23 cellular contexts compared by ENCODE assay signal in genomic region chr21:34109075-34109474, GRCh38.
"Had no signal": no experiment of that assay in that cellular context is flagged by ENCODE, and none has a peak within 500 bp of the region (broad histone marks: within the 10 kb centered on the region; RNA-seq: fewer than 3 reads in every experiment).

No MANE protein-coding gene starts in this region.

- ATAC-seq: gastrocnemius medialis; left cardiac atrium; sciatic nerve; stimulated activated memory B cell treated with anti-CD40 and anti-IgM and Interleukin-4, amounts not matched to agents 10 μg/mL and 1 μg/mL and 100 μg/mL, for 72 hours had no signal

- H3K27me3 Mint-ChIP-seq: stimulated activated memory B cell treated with anti-CD40 and anti-IgM and Interleukin-4, amounts not matched to agents 10 μg/mL and 1 μg/mL and 100 μg/mL, for 72 hours; stimulated activated naive CD8-positive, alpha-beta T cell treated with anti-CD3 and anti-CD28 coated beads, Interleukin-15, Interleukin-2, amounts not matched to agents 100 ng/mL and 50 ng/mL, for 24 hours had no signal

- DNase-seq: caudate nucleus; dorsolateral prefrontal cortex; effector memory CD4-positive, alpha-beta T cell; gastrocnemius medialis; glutamatergic neuron; immature natural killer cell; left cardiac atrium; left ventricle myocardium inferior; nephron progenitor cell; posterior cingulate gyrus; spleen; stimulated activated CD4-positive, alpha-beta T cell treated with anti-CD3 and anti-CD28 coated beads, Interleukin-15, amount 100 ng/mL, for 24 hours; stimulated activated CD4-positive, alpha-beta T cell treated with anti-CD3 and anti-CD28 coated beads, Interleukin-1b, Interleukin-23, amount 100 ng/mL, for 48 hours; stimulated activated CD4-positive, alpha-beta T cell treated with anti-CD3 and anti-CD28 coated beads, Interleukin-4, amount 100 ng/mL, for 24 hours had no signal

- H3K4me3 ChIP-seq: coronary artery, dorsolateral prefrontal cortex, esophagus muscularis mucosa, gastrocnemius medialis, left ventricle myocardium inferior, lung, spleen, tibial nerve had no signal

- H3K27me3 ChIP-seq: esophagus muscularis mucosa, gastrocnemius medialis, neutrophil, spleen, tibial nerve had no signal

- H3K4me3 Mint-ChIP-seq: immature natural killer cell; nephron progenitor cell; stimulated activated memory B cell treated with anti-CD40 and anti-IgM and Interleukin-4, amounts not matched to agents 10 μg/mL and 1 μg/mL and 100 μg/mL, for 72 hours; stimulated activated naive CD8-positive, alpha-beta T cell treated with anti-CD3 and anti-CD28 coated beads, Interleukin-15, Interleukin-2, amounts not matched to agents 100 ng/mL and 50 ng/mL, for 24 hours had no signal

- H3K36me3 ChIP-seq: esophagus muscularis mucosa, gastrocnemius medialis, left ventricle myocardium inferior, neutrophil, spleen, tibial nerve had no signal

- H3K27ac ChIP-seq: coronary artery, dorsolateral prefrontal cortex, epithelial cell of prostate, esophagus muscularis mucosa, gastrocnemius medialis, left ventricle myocardium inferior, neutrophil, spleen had no signal

- H3K27ac Mint-ChIP-seq: nephron progenitor cell; stimulated activated memory B cell treated with anti-CD40 and anti-IgM and Interleukin-4, amounts not matched to agents 10 μg/mL and 1 μg/mL and 100 μg/mL, for 72 hours; stimulated activated naive CD8-positive, alpha-beta T cell treated with anti-CD3 and anti-CD28 coated beads, Interleukin-15, Interleukin-2, amounts not matched to agents 100 ng/mL and 50 ng/mL, for 24 hours had no signal

- H3K9me3 Mint-ChIP-seq: immature natural killer cell; stimulated activated memory B cell treated with anti-CD40 and anti-IgM and Interleukin-4, amounts not matched to agents 10 μg/mL and 1 μg/mL and 100 μg/mL, for 72 hours had no signal

- H3K9me3 ChIP-seq: esophagus muscularis mucosa, gastrocnemius medialis, left ventricle myocardium inferior, neutrophil, spleen, tibial nerve had no signal
